1 cellular context compared by ENCODE assay signal in genomic region chr6:158131926-158132325, GRCh38.
TF ChIP-seq lines count a peak whose summit lies in the region.

No MANE protein-coding gene starts in this region.

TF ChIP-seq in GM12878, 131 proteins besides CTCF, POLR2A, EP300 and RAD21:
- TF ChIP-seq CREB1 (IDR thresholded peaks at IDR 0.05; ENCODE audit: low read depth): no peak
- no peak for TF ChIP-seq ZNF384 (IDR thresholded peaks at IDR 0.05; ENCODE audit: borderline replicate concordance, low read depth, low read length)
- no peak for TF ChIP-seq TAF1 (IDR thresholded peaks at IDR 0.05; ENCODE audit: borderline replicate concordance, low read depth, low read length)
- no peak for TF ChIP-seq YBX1 (IDR thresholded peaks at IDR 0.05)
- 0 out of 2 replicates have a peak, but pooled peaks have one; percentile 10 for TF ChIP-seq SMC3 (IDR thresholded peaks at IDR 0.05; ENCODE audit: borderline replicate concordance, low read length)
TF ChIP-seq in GM12878: peak in this region for 1.
